8 cellular contexts compared by ENCODE assay signal in the genomic region with DNA sequence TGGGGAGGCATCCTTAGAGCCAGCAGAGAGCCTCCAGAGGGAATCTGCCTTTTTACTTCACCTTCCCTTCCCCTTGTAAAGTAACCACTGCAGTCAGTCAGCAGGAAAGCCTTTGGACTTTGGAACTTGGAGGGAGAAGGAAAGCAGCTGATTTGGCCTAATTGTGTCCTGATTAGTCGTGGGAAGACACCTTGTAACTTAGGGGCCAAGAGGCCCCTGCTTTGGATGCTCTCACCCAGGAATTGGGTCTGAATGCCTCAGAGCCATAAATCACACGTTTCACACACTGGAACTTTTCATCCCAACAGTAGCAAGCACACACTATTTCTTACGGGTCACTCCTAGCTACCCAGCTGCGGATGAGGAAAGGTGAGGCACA.
DNase-seq lines count a peak whose midpoint lies in the region; ATAC-seq and TF ChIP-seq lines count a peak whose summit lies in the region.

No MANE protein-coding gene starts in this region.

- H3K4me1 Mint-ChIP-seq in naive B cell = peaks cover 26 to 33% (median 27%) of the 10 kb centered on the region in 3 donors

- H3K27me3 Mint-ChIP-seq in naive B cell = no peaks in the 10 kb centered on the region

- DNase-seq in colonic mucosa = peak; percentile 47
- DNase-seq in naive B cell = no peak
- DNase-seq in stimulated activated CD4-positive, alpha-beta T cell treated with anti-CD3 and anti-CD28 coated beads, Interleukin-4, amount 100 ng/mL, for 1 hour = no peak
- no peak for DNase-seq in OCI-M2 (lab: John Stamatoyannopoulos, UW; ENCODE audit: unreplicated experiment)
- no peak for DNase-seq in EL
- no peak for DNase-seq in NCI-H2196 treated with DMSO at 0.1 percent for 48 hours (lab: John Stamatoyannopoulos, UW; ENCODE audit: unreplicated experiment)

- H3K4me2 ChIP-seq in KMS-11 = peak overlapping the region; percentile 95

- H3K4me3 Mint-ChIP-seq in naive B cell = peak overlapping the region; percentile 71 to 92 (median 82)

- peak overlapping the region in 5 of 6 donors; percentile 86 to 98 (median 95) for H3K27ac Mint-ChIP-seq in naive B cell

- H3K27me3 ChIP-seq in KMS-11 (ENCODE audit: insufficient read depth, low read depth) = no peaks in the 10 kb centered on the region
- H3K27me3 ChIP-seq in colonic mucosa = no peaks in the 10 kb centered on the region

- H3K36me3 Mint-ChIP-seq in naive B cell = no peaks in the 10 kb centered on the region

- H3K79me2 ChIP-seq in KMS-11 (ENCODE audit: insufficient read depth, low read depth) = no peaks in the 10 kb centered on the region

- intact Hi-C loops in colonic mucosa (cut with DNase I) = loop anchor here (5.0 to 10.0 kb wide), 2 partner anchors 147 to 205 kb away; no protein-coding TSS in a partner anchor

- H3K4me1 ChIP-seq in KMS-11 (ENCODE audit: low read depth, poor library complexity, severe bottlenecking) (peaks cover 31% of the 10 kb centered on the region), colonic mucosa (no peaks in the 10 kb centered on the region)

- H3K27ac ChIP-seq in 22Rv1 = peak overlapping the region; percentile 50; the same call in 1 of the 2 replicates
- peak overlapping the region; percentile 18; the same call in 1 of the 2 replicates for H3K27ac ChIP-seq in KMS-11
- peak overlapping the region; percentile 28 for H3K27ac ChIP-seq in colonic mucosa

- ATAC-seq in naive B cell (ENCODE audit: low read depth in 2 of 2) = no peak

- H3K4me3 ChIP-seq in KMS-11 (IDR thresholded peaks at IDR 0.05; ENCODE audit: insufficient read depth, low read depth, low read length) (peak overlapping the region; percentile 93), colonic mucosa (peak overlapping the region; percentile 18)

- H3K36me3 ChIP-seq in KMS-11 (ENCODE audit: insufficient read depth) = no peaks in the 10 kb centered on the region
- H3K36me3 ChIP-seq in colonic mucosa = no peaks in the 10 kb centered on the region

- peaks cover 0 to 2% (median 0%) of the 10 kb centered on the region in 7 donors for H3K9me3 Mint-ChIP-seq in naive B cell

- H2AFZ ChIP-seq in KMS-11 (ENCODE audit: low read depth) = peak overlapping the region; percentile 94

- no peaks in the 10 kb centered on the region for H4K20me1 ChIP-seq in KMS-11 (ENCODE audit: insufficient read depth)

- no peak for TF ChIP-seq CTCF in 22Rv1 (IDR thresholded peaks at IDR 0.05)
- TF ChIP-seq CTCF in KMS-11 (conservative IDR thresholded peaks at IDR 0.05; ENCODE audit: low read depth, low read length) = no peak
- no peak for TF ChIP-seq CTCF in colonic mucosa (IDR thresholded peaks at IDR 0.05)

- H3K9me3 ChIP-seq in colonic mucosa = no peaks in the 10 kb centered on the region

- H3K9ac ChIP-seq in KMS-11 (peak overlapping the region; percentile 43; the same call in 1 of the 2 replicates), colonic mucosa (ENCODE audit: low read depth in 2 of 2, low read length in 2 of 2) (peak overlapping the region in 1 of 2 donors; percentile 53)
